ENCODE assay signal across 1 cellular context in genomic region chr20:59939052-59939878, GRCh38.
TF ChIP-seq lines count a peak whose summit lies in the region.

No MANE protein-coding gene starts in this region.

TF ChIP-seq in K562, 482 proteins besides CTCF, POLR2A, EP300 and RAD21 (continued from another document):
- TF ChIP-seq NFIC (IDR thresholded peaks at IDR 0.05) (0 out of 2 replicates have a peak, but pooled peaks have one; percentile 6), SP1 (CRISPR knock-in tag; IDR thresholded peaks at IDR 0.05) (no peak), PRPF4 (IDR thresholded peaks at IDR 0.05; ENCODE audit: insufficient read depth, low read depth, low read length, poor library complexity, severe bottlenecking) (peak; percentile 35), ZFPM2 (CRISPR knock-in tag; IDR thresholded peaks at IDR 0.05) (no peak), NCOA6 (IDR thresholded peaks at IDR 0.05) (no peak), ZBTB26 (CRISPR knock-in tag; IDR thresholded peaks at IDR 0.05) (no peak), ZBTB11 (CRISPR knock-in tag; IDR thresholded peaks at IDR 0.05) (peak in 1 of 3 experiments; percentile 14; a peak in 1 of 6 replicates), ZNF584 (CRISPR knock-in tag; IDR thresholded peaks at IDR 0.05; ENCODE audit: low read depth) (no peak), ZNF407 (IDR thresholded peaks at IDR 0.05; ENCODE audit: low read depth) (no peak), ZNF146 (CRISPR knock-in tag; IDR thresholded peaks at IDR 0.05; ENCODE audit: unreplicated experiment) (no peak), ZNF644 (tag; IDR thresholded peaks at IDR 0.05; ENCODE audit: low read depth) (no peak), SMAD3 (CRISPR knock-in tag; conservative IDR thresholded peaks at IDR 0.05) (no peak), ZKSCAN8 (CRISPR knock-in tag; IDR thresholded peaks at IDR 0.05) (no peak)
TF ChIP-seq in K562: peak in this region for 13.
